In the genomic region with DNA sequence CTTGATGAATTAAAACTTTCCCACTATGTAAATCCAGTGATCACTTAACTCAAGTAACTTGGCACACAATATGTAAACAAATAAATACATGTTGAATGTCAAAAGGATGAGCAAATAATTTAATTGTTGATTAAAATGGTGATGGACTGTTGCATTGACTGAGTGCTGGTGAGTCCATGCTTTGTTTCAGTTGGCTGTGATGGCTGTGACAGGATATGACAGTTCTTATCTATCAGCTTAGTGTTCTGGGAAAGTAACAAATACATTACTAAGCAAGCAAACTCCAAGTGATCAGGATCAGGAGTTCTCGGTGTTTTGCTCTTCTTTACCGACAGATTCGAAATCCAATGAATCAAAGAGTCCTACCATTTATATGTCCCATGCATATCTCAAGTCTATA, we compare ENCODE assay signal across 27 cellular contexts. TPM values are rescaled to one million over a fixed set of nuclear protein-coding genes. Genes with fewer than 3 reads are reported as not detected.
DNase-seq lines count a peak whose midpoint lies in the region; ATAC-seq, FAIRE-seq and TF ChIP-seq lines count a peak whose summit lies in the region.
"Had no signal": no experiment of that assay in that cellular context is flagged by ENCODE, and none has a peak within 500 bp of the region (broad histone marks: within the 10 kb centered on the region; RNA-seq: fewer than 3 reads in every experiment).

No MANE protein-coding gene starts in this region.

- no peaks in the 10 kb centered on the region; a peak in 1 of 5 replicates for H3K27me3 ChIP-seq in HepG2 (ENCODE audit: control insufficient read depth in 1 of 2, insufficient read depth in 2 of 2, low read length in 2 of 2)
- no peaks in the 10 kb centered on the region for H3K27me3 ChIP-seq in right lobe of liver
- H3K27me3 ChIP-seq in HL-60 (ENCODE audit: insufficient read depth, poor library complexity, severe bottlenecking): no peaks in the 10 kb centered on the region
- H3K27me3 ChIP-seq in neutrophil: peaks cover 21% of the 10 kb centered on the region
- H3K27me3 ChIP-seq in subcutaneous abdominal adipose tissue (ENCODE audit: control insufficient read depth in 5 of 5, insufficient read depth in 4 of 5, low read length in 5 of 5): peaks cover 0 to 4% (median 0%) of the 10 kb centered on the region in 5 donors
- peaks cover 3 to 32% (median 23%) of the 10 kb centered on the region in 3 experiments for H3K27me3 ChIP-seq in neuronal stem cell (ENCODE audit: control insufficient read depth in 3 of 3, insufficient read depth in 3 of 3, low read depth in 1 of 3, low read length in 3 of 3)
- H3K27me3 ChIP-seq: BE2C had no signal

- H3K18ac ChIP-seq in neuronal stem cell (ENCODE audit: low read length): no peak overlapping the region

- H3K4ac ChIP-seq in neuronal stem cell (ENCODE audit: low read length): no peak overlapping the region

- TF ChIP-seq CTCF in HepG2 (CRISPR knock-in tag; IDR thresholded peaks at IDR 0.05) (no peak), right lobe of liver (IDR thresholded peaks at IDR 0.05) (no peak), HL-60 (IDR thresholded peaks at IDR 0.05; ENCODE audit: insufficient read depth, low read length) (no peak), neutrophil (IDR thresholded peaks at IDR 0.05) (no peak)

- H3K9ac ChIP-seq in HepG2 (ENCODE audit: insufficient read depth, low read depth, low read length) (no peak overlapping the region), subcutaneous abdominal adipose tissue (ENCODE audit: low read length in 5 of 5) (no peak overlapping the region), neuronal stem cell (ENCODE audit: low read depth, low read length, poor library complexity) (no peak overlapping the region)
- H3K9ac ChIP-seq: GM23248 had no signal

- FAIRE-seq in HepG2 (lab: Jason Lieb, UNC) (no peak), urothelium cell line (lab: Jason Lieb, UNC) (no peak)
- FAIRE-seq: A549, D721Med, GM19239, H1 had no signal

- TF ChIP-seq EP300 in HepG2 (IDR thresholded peaks at IDR 0.05; ENCODE audit: low read depth in 2 of 2, low read length in 2 of 2): no peak
- TF ChIP-seq EP300 in HepG2 (CRISPR knock-in tag; IDR thresholded peaks at IDR 0.05; ENCODE audit: borderline replicate concordance): no peak

- no peak overlapping the region for H2AK5ac ChIP-seq in neuronal stem cell (ENCODE audit: low read depth, low read length)

- H4K20me1 ChIP-seq in HepG2 (ENCODE audit: insufficient read depth, low read length): no peaks in the 10 kb centered on the region

- H2BK12ac ChIP-seq in neuronal stem cell (ENCODE audit: low read length): no peak overlapping the region

- no peak overlapping the region for H4K8ac ChIP-seq in neuronal stem cell (ENCODE audit: low read depth, low read length)

- H3K4me3 ChIP-seq in HepG2 (replicated peaks in 1 of 3; ENCODE audit: insufficient read depth in 1 of 3, low read depth in 2 of 3, low read length in 3 of 3): no peak overlapping the region
- H3K4me3 ChIP-seq in right lobe of liver: no peak overlapping the region
- H3K4me3 ChIP-seq in HL-60 (replicated peaks; ENCODE audit: insufficient read depth, low read length): no peak overlapping the region
- peak overlapping the region in 1 of 2 experiments; percentile 12 for H3K4me3 ChIP-seq in neutrophil (ENCODE audit: low read depth in 1 of 2, low read length in 1 of 2)
- no peak overlapping the region for H3K4me3 ChIP-seq in subcutaneous abdominal adipose tissue (ENCODE audit: low read depth in 1 of 5, low read length in 5 of 5)
- no peak overlapping the region for H3K4me3 ChIP-seq in neuronal stem cell (ENCODE audit: low read length in 2 of 2)
- H3K4me3 ChIP-seq: A549, GM12878, GM23248 had no signal

- no peak overlapping the region for H2BK5ac ChIP-seq in neuronal stem cell (ENCODE audit: low read length)

- no TSS peak for BruUV-seq in HepG2 (replicated peaks; lab: Mats Ljungman, UMichigan)

- H4K91ac ChIP-seq in neuronal stem cell (ENCODE audit: low read depth, low read length, poor library complexity): no peak overlapping the region

- no peak overlapping the region for H3K27ac ChIP-seq in HepG2 (ENCODE audit: extremely low read length, insufficient read depth, low read length)
- no peak overlapping the region for H3K27ac ChIP-seq in right lobe of liver
- H3K27ac ChIP-seq in HL-60 (replicated peaks): peak overlapping the region; percentile 40
- H3K27ac ChIP-seq in neutrophil: peak overlapping the region; percentile 84
- H3K27ac ChIP-seq in subcutaneous abdominal adipose tissue (ENCODE audit: low read depth, low read length): peak overlapping the region; percentile 1
- no peak overlapping the region for H3K27ac ChIP-seq in neuronal stem cell (replicated peaks; ENCODE audit: low read length)
- H3K27ac ChIP-seq: A549, GM23248 had no signal

- peak overlapping the region; percentile 16; the same call in 1 of the 2 replicates for H3K4me2 ChIP-seq in HepG2 (ENCODE audit: low read depth, low read length)
- H3K4me2 ChIP-seq in neuronal stem cell (ENCODE audit: insufficient read depth, low read length, poor library complexity, severe bottlenecking): no peak overlapping the region
- H3K4me2 ChIP-seq: A549 had no signal

- peaks cover 4% of the 10 kb centered on the region for H3K79me2 ChIP-seq in HepG2 (ENCODE audit: insufficient read depth, low read length)

- TF ChIP-seq POLR2A in HepG2 (IDR thresholded peaks at IDR 0.05; ENCODE audit: insufficient read depth in 1 of 2, low read depth in 2 of 2, low read length in 2 of 2) (no peak), right lobe of liver (IDR thresholded peaks at IDR 0.05) (no peak)

- 28% methylated on average over 3 of the region's 3 CpGs for WGBS in HepG2 (ENCODE audit: low lambda C conversion rate)
- 88% methylated on average over 3 of the region's 3 CpGs for WGBS in right lobe of liver (ENCODE audit: insufficient coverage, low coverage, low lambda C conversion rate, missing lambda C conversion rate)
- WGBS in neuronal stem cell (ENCODE audit: extremely low coverage in 2 of 2, insufficient read length in 2 of 2, insufficient replicate concordance in 1 of 2), 2 donors: no CpG with 5 or more reads among the region's 3 CpGs

- no peak for TF ChIP-seq RAD21 in HepG2 (CRISPR knock-in tag; IDR thresholded peaks at IDR 0.05)

- no peak overlapping the region for H3K23ac ChIP-seq in neuronal stem cell (ENCODE audit: low read depth, low read length, poor library complexity)

- intact Hi-C loops in HepG2 (cut with micrococcal nuclease; ENCODE audit: unreplicated experiment) (no loop called here), right lobe of liver (cut with DNase I) (no loop called here)

- H2BK15ac ChIP-seq in neuronal stem cell (ENCODE audit: low read length): no peak overlapping the region

- CTCF ChIA-PET in HepG2 (lab: Yijun Ruan, JAX; ENCODE audit: low intra/inter-chr PET ratio, low total read pairs): no interaction called here

- H2BK120ac ChIP-seq in neuronal stem cell (ENCODE audit: low read depth, low read length): no peak overlapping the region

- in situ Hi-C loops in HepG2 (cut with HindIII; ENCODE audit: extremely low pct_ligation_motif_present, low pct_unique_long_range_greater_than_20kb): no loop called here

- H2AFZ ChIP-seq in HepG2 (ENCODE audit: low read length) (no peak overlapping the region), neuronal stem cell (ENCODE audit: low read length) (no peak overlapping the region)
- H2AFZ ChIP-seq: GM23248 had no signal

- H3K36me3 ChIP-seq in HepG2 (replicated peaks in 1 of 2; ENCODE audit: control insufficient read depth in 1 of 2, insufficient read depth in 2 of 2, low read length in 2 of 2) (no peaks in the 10 kb centered on the region), right lobe of liver (no peaks in the 10 kb centered on the region), neutrophil (no peaks in the 10 kb centered on the region), subcutaneous abdominal adipose tissue (ENCODE audit: control insufficient read depth in 5 of 5, insufficient read depth in 5 of 5, low read length in 5 of 5) (no peaks in the 10 kb centered on the region), neuronal stem cell (replicated peaks in 1 of 2; ENCODE audit: control insufficient read depth in 2 of 2, insufficient read depth in 2 of 2, low read length in 2 of 2) (no peaks in the 10 kb centered on the region)
- H3K36me3 ChIP-seq: BE2C had no signal

- DNase-seq in HepG2 (ENCODE audit: low spot score) (peak; percentile 24), right lobe of liver (no peak), HL-60 (ENCODE audit: low read depth in 1 of 2, low spot score in 1 of 2) (no peak), neuronal stem cell (ENCODE audit: low spot score) (no peak), putamen (ENCODE audit: low spot score) (no peak), urothelium cell line (ENCODE audit: low spot score) (no peak)
- DNase-seq: 8988T; ACHN; BE2C; C1 segment of cervical spinal cord; Caco-2; CD4-positive, CD25-positive, alpha-beta regulatory T cell; CD8-positive, alpha-beta T cell; DMS 273 treated with DMSO at 0.1 percent for 48 hours; DMS79; EL; GDM1; GM23248; H7; HCEC 1CT had no signal

- no peaks in the 10 kb centered on the region for H3K79me1 ChIP-seq in neuronal stem cell (ENCODE audit: low read depth, low read length)

- H3K9me3 ChIP-seq in HepG2 (ENCODE audit: low read length): no peaks in the 10 kb centered on the region
- H3K9me3 ChIP-seq in right lobe of liver: no peaks in the 10 kb centered on the region
- no peaks in the 10 kb centered on the region for H3K9me3 ChIP-seq in neutrophil
- H3K9me3 ChIP-seq in subcutaneous abdominal adipose tissue (ENCODE audit: control insufficient read depth in 5 of 5, low read length in 5 of 5): no peaks in the 10 kb centered on the region
- no peaks in the 10 kb centered on the region for H3K9me3 ChIP-seq in neuronal stem cell (replicated peaks in 1 of 2; ENCODE audit: control insufficient read depth in 2 of 2, insufficient read depth in 1 of 2, low read depth in 1 of 2, low read length in 2 of 2)
- H3K9me3 ChIP-seq: A549, BE2C, Caco-2 had no signal

- ATAC-seq in HepG2 (no peak), right lobe of liver (no peak)
- ATAC-seq: A549; CD8-positive, alpha-beta T cell had no signal

- POLR2A ChIA-PET in HepG2 (lab: Yijun Ruan, JAX): no interaction called here

- H3K4me1 ChIP-seq in HepG2 (ENCODE audit: insufficient read depth, low read length) (peaks cover 68% of the 10 kb centered on the region), right lobe of liver (peaks cover 0 to 27% (median 2%) of the 10 kb centered on the region in 4 donors), neutrophil (ENCODE audit: control insufficient read depth in 1 of 2, insufficient read depth in 1 of 2, low read depth in 1 of 2, low read length in 1 of 2) (peaks cover 75 to 85% of the 10 kb centered on the region in 2 experiments), subcutaneous abdominal adipose tissue (ENCODE audit: control insufficient read depth in 5 of 5, insufficient read depth in 5 of 5, low read length in 5 of 5) (peaks cover 0 to 41% (median 24%) of the 10 kb centered on the region in 5 donors), neuronal stem cell (ENCODE audit: control insufficient read depth in 2 of 2, insufficient read depth in 1 of 2, low read depth in 1 of 2, low read length in 2 of 2) (peaks cover 5 to 6% of the 10 kb centered on the region in 2 donors)

- H3K14ac ChIP-seq in neuronal stem cell (ENCODE audit: low read length): no peak overlapping the region

RNA-seq across cellular contexts. Expression of gene MOGAT1, which starts 2.7 kb away (rescaled TPM):
- total RNA-seq in HepG2 (2016; rRNA removed; fragmentation: Illumina TruSeq; extraction: Trizol): 1.3 and 4.3 TPM in 2 replicates
- 0.61 and 1.2 TPM in 2 replicates for total RNA-seq in HepG2 (2016; cell fraction: cytosol; rRNA removed; fragmentation: Illumina TruSeq; extraction: Trizol; ENCODE audit: low read depth)
- 1.2 and 3.9 TPM in 2 replicates for total RNA-seq in HepG2 (2016; cell fraction: insoluble cytoplasmic fraction; rRNA removed; fragmentation: Illumina TruSeq; extraction: Trizol)
- 0.93 and 1.2 TPM in 2 replicates for total RNA-seq in HepG2 (2016; cell fraction: membrane; rRNA removed; fragmentation: Illumina TruSeq; extraction: Trizol)
- 8.0 TPM in 2 replicates for total RNA-seq in HepG2 (2016; cell fraction: nucleus; rRNA removed; fragmentation: Illumina TruSeq; extraction: Trizol)
- polyA plus RNA-seq in HepG2 (2011; rRNA removed): 0.81 and 0.98 TPM in 2 replicates
- polyA plus RNA-seq in HepG2 (2011; cell fraction: cytosol; rRNA removed): 0.25 and 0.38 TPM in 2 replicates
- 1.4 and 1.8 TPM in 2 replicates for polyA plus RNA-seq in HepG2 (2011; cell fraction: nucleus; rRNA removed)
- polyA plus RNA-seq in HepG2 (2012): 0.36 and 0.47 TPM in 2 replicates
- polyA plus RNA-seq in HepG2 (2016; cell fraction: cytosol; fragmentation: Illumina TruSeq; extraction: Trizol; ENCODE audit: low read depth): 0.59 and 0.72 TPM in 2 replicates
- 0.46 and 0.64 TPM in 2 replicates for polyA plus RNA-seq in HepG2 (2016; cell fraction: insoluble cytoplasmic fraction; fragmentation: Illumina TruSeq; extraction: Trizol; ENCODE audit: low read depth)
- 0.55 and 0.64 TPM in 2 replicates for polyA plus RNA-seq in HepG2 (2016; cell fraction: membrane; fragmentation: Illumina TruSeq; extraction: Trizol; ENCODE audit: low read depth)
- 4.3 and 5.0 TPM in 2 replicates for polyA plus RNA-seq in HepG2 (2016; cell fraction: nucleus; fragmentation: Illumina TruSeq; extraction: Trizol; ENCODE audit: insufficient read depth, low read depth)
- 1.3 TPM in 1 of 2 replicates, not detected in the other for polyA minus RNA-seq in HepG2 (2011; rRNA and poly(A)+ RNA removed; ENCODE audit: low replicate concordance)
- 0.59 and 0.62 TPM in 2 replicates for polyA minus RNA-seq in HepG2 (2011; cell fraction: cytosol; rRNA and poly(A)+ RNA removed)
- 4.2 and 4.4 TPM in 2 replicates for polyA minus RNA-seq in HepG2 (2011; cell fraction: nucleus; rRNA and poly(A)+ RNA removed)
- 1 to 10 TPM in 4 of 6 experiments, under 1 TPM in 2; 0.50 to 8.1 (median 3.4) TPM for total RNA-seq in right lobe of liver
- polyA plus RNA-seq in neuronal stem cell (2013, experiment 1 of 2): 0.13 TPM
- 0.28 TPM for polyA plus RNA-seq in neuronal stem cell (2013, experiment 2 of 2)
- total RNA-seq: Caco-2; CD4-positive, CD25-positive, alpha-beta regulatory T cell; CD8-positive, alpha-beta T cell; GM12878; GM23248; H7 had no signal
- polyA plus RNA-seq: A549; CD4-positive, CD25-positive, alpha-beta regulatory T cell; GM12878; GM23248 had no signal

RNA-seq across cellular contexts. Expression of gene FARSB, which starts 12.9 kb away (rescaled TPM):
- total RNA-seq in HepG2 (2016; rRNA removed; fragmentation: Illumina TruSeq; extraction: Trizol) (45.9 and 68.1 TPM in 2 replicates), right lobe of liver (10 to 100 TPM in 2 of 6 experiments, 1 to 10 TPM in 4; 6.2 to 14.2 (median 9.0) TPM)
- total RNA-seq in HepG2 (2016; cell fraction: cytosol; rRNA removed; fragmentation: Illumina TruSeq; extraction: Trizol; ENCODE audit: low read depth): 17.9 and 20.0 TPM in 2 replicates
- 46.3 and 67.7 TPM in 2 replicates for total RNA-seq in HepG2 (2016; cell fraction: insoluble cytoplasmic fraction; rRNA removed; fragmentation: Illumina TruSeq; extraction: Trizol)
- 26.9 and 31.4 TPM in 2 replicates for total RNA-seq in HepG2 (2016; cell fraction: membrane; rRNA removed; fragmentation: Illumina TruSeq; extraction: Trizol)
- total RNA-seq in HepG2 (2016; cell fraction: nucleus; rRNA removed; fragmentation: Illumina TruSeq; extraction: Trizol): 36.7 and 38.1 TPM in 2 replicates
- polyA plus RNA-seq in HepG2 (2011; rRNA removed): 19.2 and 23.3 TPM in 2 replicates
- 12.4 and 17.3 TPM in 2 replicates for polyA plus RNA-seq in HepG2 (2011; cell fraction: cytosol; rRNA removed)
- 7.7 and 8.8 TPM in 2 replicates for polyA plus RNA-seq in HepG2 (2011; cell fraction: nucleus; rRNA removed)
- 28.5 and 35.1 TPM in 2 replicates for polyA plus RNA-seq in HepG2 (2012)
- 14.9 and 15.4 TPM in 2 replicates for polyA plus RNA-seq in HepG2 (2016; cell fraction: cytosol; fragmentation: Illumina TruSeq; extraction: Trizol; ENCODE audit: low read depth)
- 84.0 and 86.1 TPM in 2 replicates for polyA plus RNA-seq in HepG2 (2016; cell fraction: insoluble cytoplasmic fraction; fragmentation: Illumina TruSeq; extraction: Trizol; ENCODE audit: low read depth)
- 22.7 and 26.5 TPM in 2 replicates for polyA plus RNA-seq in HepG2 (2016; cell fraction: membrane; fragmentation: Illumina TruSeq; extraction: Trizol; ENCODE audit: low read depth)
- polyA plus RNA-seq in HepG2 (2016; cell fraction: nucleus; fragmentation: Illumina TruSeq; extraction: Trizol; ENCODE audit: insufficient read depth, low read depth): 31.2 and 31.9 TPM in 2 replicates
- polyA minus RNA-seq in HepG2 (2011; rRNA and poly(A)+ RNA removed; ENCODE audit: low replicate concordance): 11.7 and 18.0 TPM in 2 replicates
- polyA minus RNA-seq in HepG2 (2011; cell fraction: cytosol; rRNA and poly(A)+ RNA removed): 13.3 and 13.4 TPM in 2 replicates
- polyA minus RNA-seq in HepG2 (2011; cell fraction: nucleus; rRNA and poly(A)+ RNA removed): 27.8 and 32.3 TPM in 2 replicates
- 32.2 TPM for polyA plus RNA-seq in neuronal stem cell (2013, experiment 1 of 2)
- 32.4 TPM for polyA plus RNA-seq in neuronal stem cell (2013, experiment 2 of 2)

Comparison
In these comparisons a context has a peak if more than half of its experiments do, and no peak if none do; other contexts are left out.
1. H3K27ac ChIP-seq: peak in HL-60 (single experiment), neutrophil (single experiment) and subcutaneous abdominal adipose tissue (single experiment); none in HepG2 (single experiment), right lobe of liver (0 of 3) and neuronal stem cell (single experiment).